In the genomic region with DNA sequence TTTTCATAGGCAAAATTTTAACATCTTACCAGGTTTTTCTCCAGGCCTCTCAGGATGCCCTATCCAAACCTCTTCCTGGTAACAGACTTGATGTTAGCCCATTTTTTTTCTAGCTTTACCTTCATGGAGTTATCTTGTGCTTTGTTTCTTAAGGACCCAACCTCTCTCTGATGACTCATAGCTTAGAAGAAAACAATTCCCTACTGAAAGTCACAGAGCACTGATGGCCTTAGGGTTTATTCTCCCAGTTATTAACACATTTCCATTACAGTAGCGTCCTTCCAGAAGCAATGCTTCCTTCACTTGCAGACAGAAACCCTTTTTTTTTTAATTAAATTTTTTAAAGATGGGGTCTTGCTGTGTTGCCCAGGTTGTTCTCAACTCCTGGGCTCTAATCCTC, we compare ENCODE assay signal across 1 cellular context.
TF ChIP-seq lines count a peak whose summit lies in the region.

No MANE protein-coding gene starts in this region.

TF ChIP-seq in endothelial cell of umbilical vein, 7 proteins besides CTCF, POLR2A, EP300 and RAD21:
- TF ChIP-seq, protein P1, sequence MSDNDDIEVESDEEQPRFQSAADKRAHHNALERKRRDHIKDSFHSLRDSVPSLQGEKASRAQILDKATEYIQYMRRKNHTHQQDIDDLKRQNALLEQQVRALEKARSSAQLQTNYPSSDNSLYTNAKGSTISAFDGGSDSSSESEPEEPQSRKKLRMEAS (IDR thresholded peaks at IDR 0.05; ENCODE audit: insufficient read depth, insufficient read length): no peak
- no peak for TF ChIP-seq GATA2 (IDR thresholded peaks at IDR 0.05; ENCODE audit: insufficient read depth, insufficient read length, low read depth, low read length)
- no peak for TF ChIP-seq POLR2AphosphoS5 (IDR thresholded peaks at IDR 0.05; ENCODE audit: insufficient read depth, low read depth, low read length)
- TF ChIP-seq JUN (IDR thresholded peaks at IDR 0.05; ENCODE audit: borderline replicate concordance, insufficient read depth, insufficient read length, low read depth): peak; percentile 19
- TF ChIP-seq FOS (IDR thresholded peaks at IDR 0.05; ENCODE audit: borderline replicate concordance, insufficient read depth, low read length): peak; percentile 33
